Comparison of ENCODE assay signal across 24 cellular contexts in genomic region chrX:133580630-133581029, GRCh38.
A peak's percentile ranks its signal among the peaks of the same experiment; 100 is the strongest.
DNase-seq lines count a peak whose midpoint lies in the region; TF ChIP-seq lines count a peak whose summit lies in the region.
"Had no signal": no experiment of that assay in that cellular context is flagged by ENCODE, and none has a peak within 500 bp of the region (broad histone marks: within the 10 kb centered on the region; RNA-seq: fewer than 3 reads in every experiment).

No MANE protein-coding gene starts in this region.

- H3K27ac Mint-ChIP-seq in nephron = peak overlapping the region; percentile 49 to 63 (median 50)
- H3K27ac Mint-ChIP-seq: activated CD4-positive, alpha-beta T cell treated with anti-CD3 and anti-CD28 coated beads, Interleukin-2, amount 10 ng/mL, durations not matched to agents 24 days and 14 days; activated naive CD4-positive, alpha-beta T cell treated with anti-CD3 and anti-CD28 coated beads, Interleukin-2, amount 50 U/mL, for 24 hours; T-helper 17 cell had no signal

- H3K27me3 ChIP-seq in BJ (ENCODE audit: control insufficient read depth, insufficient read depth, low read length) = no peaks in the 10 kb centered on the region
- H3K27me3 ChIP-seq: ascending aorta, BE2C, spleen, thyroid gland had no signal

- in situ Hi-C loops in astrocyte of the spinal cord (cut with HindIII; ENCODE audit: low sequenced_read_pairs) = no loop called here

- DNase-seq in BJ (ENCODE audit: low read depth) (peak; percentile 9), MV-4-11 (lab: John Stamatoyannopoulos, UW) (peak; percentile 0), astrocyte of the spinal cord (ENCODE audit: low read depth, low spot score) (peak; percentile 27), activated T-cell treated with anti-CD3 and anti-CD28 coated beads for 4 hours (no peak), GM19238 (ENCODE audit: insufficient read length, low spot score) (no peak)
- no peak for DNase-seq in activated CD4-positive, alpha-beta T cell treated with anti-CD3 and anti-CD28 coated beads for 4 hours
- DNase-seq: activated CD4-positive, alpha-beta T cell treated with anti-CD3 and anti-CD28 coated beads, Interleukin-2, amount 10 ng/mL, durations not matched to agents 24 days and 14 days; BE2C; Calu3; cerebellar nuclear complex; HCEC 1CT; kidney glomerular epithelial cell; NCI-H2029; nucleus accumbens; spleen; stimulated activated CD4-positive, alpha-beta T cell treated with anti-CD3 and anti-CD28 coated beads, Interleukin-4, amount 100 ng/mL, for 24 hours; stimulated activated naive CD8-positive, alpha-beta T cell treated with anti-CD3 and anti-CD28 coated beads, Interleukin-15, Interleukin-2, amounts not matched to agents 100 U/mL and 50 U/mL, for 24 hours; T-helper 17 cell; thyroid gland had no signal

- peaks cover 60% of the 10 kb centered on the region for H3K4me1 Mint-ChIP-seq in nephron
- H3K4me1 Mint-ChIP-seq: activated CD4-positive, alpha-beta T cell treated with anti-CD3 and anti-CD28 coated beads, Interleukin-2, amount 10 ng/mL, durations not matched to agents 24 days and 14 days; activated naive CD4-positive, alpha-beta T cell treated with anti-CD3 and anti-CD28 coated beads, Interleukin-2, amount 50 U/mL, for 24 hours; T-helper 17 cell had no signal

- H3K27me3 Mint-ChIP-seq in nephron (ENCODE audit: low read depth) = no peaks in the 10 kb centered on the region
- H3K27me3 Mint-ChIP-seq: activated CD4-positive, alpha-beta T cell treated with anti-CD3 and anti-CD28 coated beads, Interleukin-2, amount 10 ng/mL, durations not matched to agents 24 days and 14 days; activated naive CD4-positive, alpha-beta T cell treated with anti-CD3 and anti-CD28 coated beads, Interleukin-2, amount 50 U/mL, for 24 hours had no signal

- no peaks in the 10 kb centered on the region for H3K9me3 Mint-ChIP-seq in nephron
- H3K9me3 Mint-ChIP-seq: activated CD4-positive, alpha-beta T cell treated with anti-CD3 and anti-CD28 coated beads, Interleukin-2, amount 10 ng/mL, durations not matched to agents 24 days and 14 days; activated naive CD4-positive, alpha-beta T cell treated with anti-CD3 and anti-CD28 coated beads, Interleukin-2, amount 50 U/mL, for 24 hours had no signal

- no peaks in the 10 kb centered on the region for H3K36me3 ChIP-seq in BJ (ENCODE audit: control insufficient read depth, insufficient read depth, low read length)
- H3K36me3 ChIP-seq: ascending aorta, BE2C, spleen, thyroid gland had no signal

- TF ChIP-seq CTCF in BJ (IDR thresholded peaks at IDR 0.05; ENCODE audit: insufficient read depth, low read depth, low read length) (no peak), astrocyte of the spinal cord (IDR thresholded peaks at IDR 0.05; ENCODE audit: low read depth, low read length) (no peak), nephron (IDR thresholded peaks at IDR 0.05; ENCODE audit: unreplicated experiment in 3 of 3) (no peak)

- H3K4me3 Mint-ChIP-seq in nephron = peak overlapping the region in 1 of 3 experiments; percentile 8
- H3K4me3 Mint-ChIP-seq: activated CD4-positive, alpha-beta T cell treated with anti-CD3 and anti-CD28 coated beads, Interleukin-2, amount 10 ng/mL, durations not matched to agents 24 days and 14 days; activated naive CD4-positive, alpha-beta T cell treated with anti-CD3 and anti-CD28 coated beads, Interleukin-2, amount 50 U/mL, for 24 hours; T-helper 17 cell had no signal

- H3K4me3 ChIP-seq in BJ (ENCODE audit: low read depth, low read length) (no peak overlapping the region), astrocyte of the spinal cord (ENCODE audit: low read depth, low read length) (no peak overlapping the region)
- H3K4me3 ChIP-seq: ascending aorta, K562, SK-N-MC, spleen, thyroid gland had no signal

- H3K36me3 Mint-ChIP-seq in nephron (ENCODE audit: low read depth) = peaks cover 12% of the 10 kb centered on the region
- H3K36me3 Mint-ChIP-seq: activated naive CD4-positive, alpha-beta T cell treated with anti-CD3 and anti-CD28 coated beads, Interleukin-2, amount 50 U/mL, for 24 hours had no signal

- CTCF ChIA-PET in BJ (lab: Yijun Ruan, JAX) = no interaction called here

- POLR2A ChIA-PET in BJ (lab: Charles Lee) = no interaction called here

Comparison
In these comparisons a context has a peak if more than half of its experiments do, and no peak if none do; other contexts are left out.
1. DNase-seq: peak in BJ (single experiment), MV-4-11 (single experiment) and astrocyte of the spinal cord (single experiment); none in activated CD4-positive, alpha-beta T cell treated with anti-CD3 and anti-CD28 coated beads for 4 hours (0 of 2), activated T-cell treated with anti-CD3 and anti-CD28 coated beads for 4 hours (single experiment) and GM19238 (single experiment).